29 cellular contexts compared by ENCODE assay signal in genomic region chr2:85397925-85398331, GRCh38. TPM values are rescaled to one million over a fixed set of nuclear protein-coding genes. Genes with fewer than 3 reads are reported as not detected.
DNase-seq lines count a peak whose midpoint lies in the region; TF ChIP-seq lines count a peak whose summit lies in the region.
"Had no signal": no experiment of that assay in that cellular context is flagged by ENCODE, and none has a peak within 500 bp of the region (broad histone marks: within the 10 kb centered on the region; RNA-seq: fewer than 3 reads in every experiment).

No MANE protein-coding gene starts in this region.

- H3K9me3 ChIP-seq in stomach smooth muscle (ENCODE audit: control insufficient read depth in 2 of 2, low read length in 2 of 2) = no peaks in the 10 kb centered on the region
- H3K9me3 ChIP-seq: right atrium auricular region had no signal

- peaks cover 30% of the 10 kb centered on the region for H3K4me1 ChIP-seq in KMS-11 (ENCODE audit: low read depth, poor library complexity, severe bottlenecking)
- H3K4me1 ChIP-seq in stomach smooth muscle (ENCODE audit: control insufficient read depth, insufficient read depth, low read length) = peaks cover 42% of the 10 kb centered on the region
- H3K4me1 ChIP-seq: right atrium auricular region had no signal

- H3K27ac Mint-ChIP-seq in chondrocyte (ENCODE audit: unreplicated experiment) (no peak overlapping the region), mesothelial cell of epicardium (peak overlapping the region; percentile 99)
- H3K27ac Mint-ChIP-seq: H9, WTC11 had no signal

- no peak overlapping the region for H3K4me3 ChIP-seq in KMS-11 (IDR thresholded peaks at IDR 0.05; ENCODE audit: insufficient read depth, low read depth, low read length)
- no peak overlapping the region for H3K4me3 ChIP-seq in stomach smooth muscle (ENCODE audit: low read length in 2 of 2)
- H3K4me3 ChIP-seq: hepatocyte, right atrium auricular region, SK-N-MC had no signal

- H3K79me2 ChIP-seq in KMS-11 (ENCODE audit: insufficient read depth, low read depth) = no peaks in the 10 kb centered on the region
- H3K79me2 ChIP-seq: hepatocyte had no signal

- DNase-seq in chondrocyte (ENCODE audit: low spot score) (peak; percentile 56), mesothelial cell of epicardium (ENCODE audit: low spot score in 2 of 2, unreplicated experiment in 2 of 2) (no peak), NCI-H2171 treated with DMSO at 0.1 percent for 48 hours (lab: John Stamatoyannopoulos, UW) (no peak), 8988T (no peak), retina (no peak)
- DNase-seq in central memory CD4-positive, alpha-beta T cell = no peak
- DNase-seq: activated CD4-positive, alpha-beta memory T cell treated with anti-CD3 and anti-CD28 coated beads, Interleukin-2, amount 10 ng/mL, durations not matched to agents 7 days and 5 days; activated T-cell treated with anti-CD3 and anti-CD28 coated beads for 4 hours; amniotic stem cell; CD8-positive, alpha-beta memory T cell; DMS53; foreskin melanocyte; GF-D8; H9; NCI-H1105 treated with DMSO at 0.1 percent for 48 hours; NCI-H2081; NCI-H446; occipital lobe; stimulated activated CD8-positive, alpha-beta memory T cell treated with anti-CD3 and anti-CD28 coated beads, Interleukin-4, amount 100 ng/mL, for 48 hours; substantia nigra had no signal

- H3K4me3 Mint-ChIP-seq in chondrocyte (ENCODE audit: unreplicated experiment) (no peak overlapping the region), mesothelial cell of epicardium (no peak overlapping the region)
- H3K4me3 Mint-ChIP-seq: activated CD4-positive, alpha-beta memory T cell treated with anti-CD3 and anti-CD28 coated beads, Interleukin-2, amount 10 ng/mL, durations not matched to agents 7 days and 5 days; CD8-positive, alpha-beta memory T cell; H9; T-helper 2 cell treated with Interferon-gamma antibody and Interleukin-4, amounts not matched to agents 5 μg/mL and 100 μg/mL, for 36 hours; WTC11 had no signal

- H3K27me3 Mint-ChIP-seq in chondrocyte (ENCODE audit: low read depth) (no peaks in the 10 kb centered on the region), mesothelial cell of epicardium (ENCODE audit: low read depth) (no peaks in the 10 kb centered on the region)
- H3K27me3 Mint-ChIP-seq: activated CD4-positive, alpha-beta memory T cell treated with anti-CD3 and anti-CD28 coated beads, Interleukin-2, amount 10 ng/mL, durations not matched to agents 7 days and 5 days; CD8-positive, alpha-beta memory T cell had no signal

- H3K27me3 ChIP-seq in KMS-11 (ENCODE audit: insufficient read depth, low read depth) (no peaks in the 10 kb centered on the region), stomach smooth muscle (ENCODE audit: control insufficient read depth in 1 of 2, insufficient read depth in 2 of 2, low read length in 2 of 2) (no peaks in the 10 kb centered on the region)
- H3K27me3 ChIP-seq: hepatocyte, right atrium auricular region had no signal

- H3K9me3 Mint-ChIP-seq in chondrocyte (ENCODE audit: low read depth) = no peaks in the 10 kb centered on the region
- H3K9me3 Mint-ChIP-seq in mesothelial cell of epicardium = peaks cover under 1% of the 10 kb centered on the region
- H3K9me3 Mint-ChIP-seq: activated CD4-positive, alpha-beta memory T cell treated with anti-CD3 and anti-CD28 coated beads, Interleukin-2, amount 10 ng/mL, durations not matched to agents 7 days and 5 days; T-helper 2 cell treated with Interferon-gamma antibody and Interleukin-4, amounts not matched to agents 5 μg/mL and 100 μg/mL, for 36 hours; WTC11 had no signal

- H3K4me2 ChIP-seq in KMS-11 = peak overlapping the region; percentile 56
- H3K4me2 ChIP-seq: hepatocyte had no signal

- H3K27ac ChIP-seq in KMS-11 = peak overlapping the region; percentile 64; the same call in 1 of the 2 replicates
- H3K27ac ChIP-seq in stomach smooth muscle (ENCODE audit: low read length) = peak overlapping the region; percentile 66
- H3K27ac ChIP-seq: hepatocyte, right atrium auricular region, SK-N-MC had no signal

- no peaks in the 10 kb centered on the region for H3K36me3 ChIP-seq in KMS-11 (ENCODE audit: insufficient read depth)
- H3K36me3 ChIP-seq in stomach smooth muscle (ENCODE audit: control insufficient read depth in 2 of 2, insufficient read depth in 2 of 2, low read length in 2 of 2) = peaks cover 0 to 5% of the 10 kb centered on the region in 2 donors
- H3K36me3 ChIP-seq: right atrium auricular region had no signal

- no peaks in the 10 kb centered on the region for H4K20me1 ChIP-seq in KMS-11 (ENCODE audit: insufficient read depth)

- H3K36me3 Mint-ChIP-seq in chondrocyte (ENCODE audit: low read depth) = peaks cover 17% of the 10 kb centered on the region
- H3K36me3 Mint-ChIP-seq in mesothelial cell of epicardium = peaks cover 28% of the 10 kb centered on the region

- peak overlapping the region; percentile 50; the same call in 1 of the 2 replicates for H2AFZ ChIP-seq in KMS-11 (ENCODE audit: low read depth)
- H2AFZ ChIP-seq: hepatocyte had no signal

- peaks cover 5% of the 10 kb centered on the region for H3K4me1 Mint-ChIP-seq in chondrocyte (ENCODE audit: low read depth)
- H3K4me1 Mint-ChIP-seq in mesothelial cell of epicardium = peaks cover 42% of the 10 kb centered on the region

- H3K9ac ChIP-seq in KMS-11 (no peak overlapping the region; the same call in 1 of the 2 replicates), stomach smooth muscle (ENCODE audit: low read length in 2 of 2) (peak overlapping the region in 1 of 2 donors; percentile 13)

- TF ChIP-seq CTCF in KMS-11 (conservative IDR thresholded peaks at IDR 0.05; ENCODE audit: low read depth, low read length) = no peak
- no peak for TF ChIP-seq CTCF in chondrocyte (IDR thresholded peaks at IDR 0.05)
- no peak for TF ChIP-seq CTCF in mesothelial cell of epicardium (IDR thresholded peaks at IDR 0.05; ENCODE audit: unreplicated experiment)

RNA-seq across cellular contexts. Expression of gene CAPG, which starts 12.2 kb away (rescaled TPM):
- total RNA-seq in chondrocyte (40.5 to 77.6 TPM (median 76.5 TPM) in 3 replicates), mesothelial cell of epicardium (86.3 to 92.4 TPM (median 89.2 TPM) in 3 replicates)

RNA-seq across cellular contexts. Expression of gene SH2D6, which starts 20.6 kb away (rescaled TPM):
- total RNA-seq in chondrocyte = 0.47 TPM in 1 of 3 replicates, not detected in the others
- total RNA-seq in mesothelial cell of epicardium = 0.35 to 0.79 TPM (median 0.38 TPM) in 3 replicates
- total RNA-seq: kidney epithelial cell, lung microvascular endothelial cell, right atrium auricular region had no signal

RNA-seq across cellular contexts. Expression of gene ELMOD3, which starts 43.4 kb away (rescaled TPM):
- total RNA-seq in chondrocyte = 14.3 to 20.0 TPM (median 15.2 TPM) in 3 replicates
- 23.2 to 25.2 TPM (median 24.5 TPM) in 3 replicates for total RNA-seq in mesothelial cell of epicardium

RNA-seq across cellular contexts. Expression of gene RETSAT, which starts 43.6 kb away (rescaled TPM):
- total RNA-seq in chondrocyte = 35.6 to 40.3 TPM (median 36.3 TPM) in 3 replicates
- 21.5 to 27.4 TPM (median 23.4 TPM) in 3 replicates for total RNA-seq in mesothelial cell of epicardium
